ENCODE assay signal across 1 cellular context in the genomic region with DNA sequence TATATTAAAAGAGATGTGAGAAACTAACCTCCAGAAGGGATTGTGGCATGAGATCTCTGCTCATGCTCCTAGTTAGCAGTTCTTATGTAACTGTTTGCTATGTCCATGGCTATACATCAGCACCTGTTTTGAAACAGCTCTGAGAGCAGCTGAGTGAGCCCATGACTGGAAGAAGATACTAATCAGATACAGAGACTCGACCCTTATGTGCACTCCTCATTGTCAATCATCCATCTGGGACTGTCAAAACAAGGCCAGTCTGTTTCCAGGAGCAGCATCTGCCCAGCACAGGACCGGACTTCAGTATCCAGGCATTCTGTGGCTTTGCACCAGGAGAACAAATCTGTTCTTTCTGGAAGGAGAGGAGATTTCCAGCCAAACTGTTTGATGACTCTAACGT.
TF ChIP-seq lines count a peak whose summit lies in the region.

No MANE protein-coding gene starts in this region.

TF ChIP-seq in GM23338, 12 proteins besides CTCF, POLR2A, EP300 and RAD21 (continued from another document):
- TF ChIP-seq, protein P1, sequence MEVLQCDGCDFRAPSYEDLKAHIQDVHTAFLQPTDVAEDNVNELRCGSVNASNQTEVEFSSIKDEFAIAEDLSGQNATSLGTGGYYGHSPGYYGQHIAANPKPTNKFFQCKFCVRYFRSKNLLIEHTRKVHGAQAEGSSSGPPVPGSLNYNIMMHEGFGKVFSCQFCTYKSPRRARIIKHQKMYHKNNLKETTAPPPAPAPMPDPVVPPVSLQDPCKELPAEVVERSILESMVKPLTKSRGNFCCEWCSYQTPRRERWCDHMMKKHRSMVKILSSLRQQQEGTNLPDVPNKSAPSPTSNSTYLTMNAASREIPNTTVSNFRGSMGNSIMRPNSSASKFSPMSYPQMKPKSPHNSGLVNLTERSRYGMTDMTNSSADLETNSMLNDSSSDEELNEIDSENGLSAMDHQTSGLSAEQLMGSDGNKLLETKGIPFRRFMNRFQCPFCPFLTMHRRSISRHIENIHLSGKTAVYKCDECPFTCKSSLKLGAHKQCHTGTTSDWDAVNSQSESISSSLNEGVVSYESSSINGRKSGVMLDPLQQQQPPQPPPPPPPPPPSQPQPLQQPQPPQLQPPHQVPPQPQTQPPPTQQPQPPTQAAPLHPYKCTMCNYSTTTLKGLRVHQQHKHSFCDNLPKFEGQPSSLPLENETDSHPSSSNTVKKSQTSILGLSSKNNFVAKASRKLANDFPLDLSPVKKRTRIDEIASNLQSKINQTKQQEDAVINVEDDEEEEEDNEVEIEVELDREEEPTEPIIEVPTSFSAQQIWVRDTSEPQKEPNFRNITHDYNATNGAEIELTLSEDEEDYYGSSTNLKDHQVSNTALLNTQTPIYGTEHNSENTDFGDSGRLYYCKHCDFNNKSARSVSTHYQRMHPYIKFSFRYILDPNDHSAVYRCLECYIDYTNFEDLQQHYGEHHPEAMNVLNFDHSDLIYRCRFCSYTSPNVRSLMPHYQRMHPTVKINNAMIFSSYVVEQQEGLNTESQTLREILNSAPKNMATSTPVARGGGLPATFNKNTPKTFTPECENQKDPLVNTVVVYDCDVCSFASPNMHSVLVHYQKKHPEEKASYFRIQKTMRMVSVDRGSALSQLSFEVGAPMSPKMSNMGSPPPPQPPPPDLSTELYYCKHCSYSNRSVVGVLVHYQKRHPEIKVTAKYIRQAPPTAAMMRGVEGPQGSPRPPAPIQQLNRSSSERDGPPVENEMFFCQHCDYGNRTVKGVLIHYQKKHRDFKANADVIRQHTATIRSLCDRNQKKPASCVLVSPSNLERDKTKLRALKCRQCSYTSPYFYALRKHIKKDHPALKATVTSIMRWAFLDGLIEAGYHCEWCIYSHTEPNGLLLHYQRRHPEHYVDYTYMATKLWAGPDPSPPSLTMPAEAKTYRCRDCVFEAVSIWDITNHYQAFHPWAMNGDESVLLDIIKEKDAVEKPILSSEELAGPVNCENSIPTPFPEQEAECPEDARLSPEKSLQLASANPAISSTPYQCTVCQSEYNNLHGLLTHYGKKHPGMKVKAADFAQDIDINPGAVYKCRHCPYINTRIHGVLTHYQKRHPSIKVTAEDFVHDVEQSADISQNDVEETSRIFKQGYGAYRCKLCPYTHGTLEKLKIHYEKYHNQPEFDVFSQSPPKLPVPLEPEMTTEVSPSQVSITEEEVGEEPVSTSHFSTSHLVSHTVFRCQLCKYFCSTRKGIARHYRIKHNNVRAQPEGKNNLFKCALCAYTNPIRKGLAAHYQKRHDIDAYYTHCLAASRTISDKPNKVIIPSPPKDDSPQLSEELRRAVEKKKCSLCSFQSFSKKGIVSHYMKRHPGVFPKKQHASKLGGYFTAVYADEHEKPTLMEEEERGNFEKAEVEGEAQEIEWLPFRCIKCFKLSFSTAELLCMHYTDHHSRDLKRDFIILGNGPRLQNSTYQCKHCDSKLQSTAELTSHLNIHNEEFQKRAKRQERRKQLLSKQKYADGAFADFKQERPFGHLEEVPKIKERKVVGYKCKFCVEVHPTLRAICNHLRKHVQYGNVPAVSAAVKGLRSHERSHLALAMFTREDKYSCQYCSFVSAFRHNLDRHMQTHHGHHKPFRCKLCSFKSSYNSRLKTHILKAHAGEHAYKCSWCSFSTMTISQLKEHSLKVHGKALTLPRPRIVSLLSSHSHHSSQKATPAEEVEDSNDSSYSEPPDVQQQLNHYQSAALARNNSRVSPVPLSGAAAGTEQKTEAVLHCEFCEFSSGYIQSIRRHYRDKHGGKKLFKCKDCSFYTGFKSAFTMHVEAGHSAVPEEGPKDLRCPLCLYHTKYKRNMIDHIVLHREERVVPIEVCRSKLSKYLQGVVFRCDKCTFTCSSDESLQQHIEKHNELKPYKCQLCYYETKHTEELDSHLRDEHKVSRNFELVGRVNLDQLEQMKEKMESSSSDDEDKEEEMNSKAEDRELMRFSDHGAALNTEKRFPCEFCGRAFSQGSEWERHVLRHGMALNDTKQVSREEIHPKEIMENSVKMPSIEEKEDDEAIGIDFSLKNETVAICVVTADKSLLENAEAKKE (CRISPR knock-in tag; IDR thresholded peaks at IDR 0.05), result no peak
- TF ChIP-seq, protein P2, sequence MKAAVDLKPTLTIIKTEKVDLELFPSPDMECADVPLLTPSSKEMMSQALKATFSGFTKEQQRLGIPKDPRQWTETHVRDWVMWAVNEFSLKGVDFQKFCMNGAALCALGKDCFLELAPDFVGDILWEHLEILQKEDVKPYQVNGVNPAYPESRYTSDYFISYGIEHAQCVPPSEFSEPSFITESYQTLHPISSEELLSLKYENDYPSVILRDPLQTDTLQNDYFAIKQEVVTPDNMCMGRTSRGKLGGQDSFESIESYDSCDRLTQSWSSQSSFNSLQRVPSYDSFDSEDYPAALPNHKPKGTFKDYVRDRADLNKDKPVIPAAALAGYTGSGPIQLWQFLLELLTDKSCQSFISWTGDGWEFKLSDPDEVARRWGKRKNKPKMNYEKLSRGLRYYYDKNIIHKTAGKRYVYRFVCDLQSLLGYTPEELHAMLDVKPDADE (IDR thresholded peaks at IDR 0.05), result no peak
- TF ChIP-seq ZNF331 (CRISPR knock-in tag; IDR thresholded peaks at IDR 0.05; ENCODE audit: low read depth) (no peak), ZNF114 (CRISPR knock-in tag; IDR thresholded peaks at IDR 0.05) (no peak), CREB1 (CRISPR knock-in tag; IDR thresholded peaks at IDR 0.05; ENCODE audit: low read depth) (no peak)
